9 cellular contexts compared by ENCODE assay signal in the genomic region with DNA sequence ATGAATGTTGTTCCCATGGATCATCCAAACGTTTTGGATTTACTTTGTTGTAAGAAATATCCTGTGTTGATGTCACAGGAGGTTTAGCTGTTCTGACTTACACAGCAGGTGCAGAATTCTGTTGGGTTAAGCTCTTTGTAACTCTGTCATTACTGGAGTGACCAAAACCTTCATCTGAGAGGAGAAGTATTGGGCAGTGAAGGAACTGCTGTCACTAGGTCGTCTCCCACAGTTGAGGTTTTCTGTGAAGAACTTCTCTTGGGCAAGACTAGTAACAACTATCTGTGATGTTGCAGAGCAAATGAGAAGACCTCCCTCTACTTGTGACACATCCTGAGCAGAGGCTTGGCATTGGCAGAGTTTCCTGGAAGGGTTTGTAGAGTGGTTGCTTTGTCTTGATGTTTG. TPM values are rescaled to one million over a fixed set of nuclear protein-coding genes. Genes with fewer than 3 reads are reported as not detected.
DNase-seq lines count a peak whose midpoint lies in the region; ATAC-seq and TF ChIP-seq lines count a peak whose summit lies in the region.
"Had no signal": no experiment of that assay in that cellular context is flagged by ENCODE, and none has a peak within 500 bp of the region (broad histone marks: within the 10 kb centered on the region; RNA-seq: fewer than 3 reads in every experiment).

No MANE protein-coding gene starts in this region.

- no peak overlapping the region for H3K4me2 ChIP-seq in DND-41 (ENCODE audit: insufficient read depth, low read length)

- DNase-seq in DND-41 (peak; percentile 11), NAMALWA (ENCODE audit: low spot score) (peak; percentile 22), psoas muscle (no peak), mesenteric fat pad (ENCODE audit: low spot score) (no peak), lower leg skin (ENCODE audit: low spot score in 2 of 2) (no peak)
- no peak for DNase-seq in CD4-positive, alpha-beta T cell
- DNase-seq: NCI-H1436 treated with DMSO at 0.1 percent for 48 hours had no signal

- no peak overlapping the region for H3K27ac Mint-ChIP-seq in CD4-positive, alpha-beta T cell

- TF ChIP-seq CTCF in DND-41 (IDR thresholded peaks at IDR 0.05; ENCODE audit: borderline replicate concordance, extremely low read depth, low read length, poor library complexity, severe bottlenecking) (no peak), psoas muscle (IDR thresholded peaks at IDR 0.05) (no peak), lower leg skin (IDR thresholded peaks at IDR 0.05) (no peak)
- no peak for TF ChIP-seq CTCF in CD4-positive, alpha-beta T cell (IDR thresholded peaks at IDR 0.05)

- no peak for TF ChIP-seq POLR2A in lower leg skin (IDR thresholded peaks at IDR 0.05)

- H3K4me3 ChIP-seq in DND-41 (ENCODE audit: low read depth in 1 of 2, low read length in 2 of 2) (no peak overlapping the region), endocrine pancreas (ENCODE audit: control insufficient read depth, insufficient read depth, low read length) (peak overlapping the region; percentile 40), psoas muscle (peak overlapping the region; percentile 85), lower leg skin (ENCODE audit: low read depth, poor library complexity, severe bottlenecking) (no peak overlapping the region)

- H2AFZ ChIP-seq in DND-41 (ENCODE audit: low read depth, low read length): no peak overlapping the region

- peaks cover 22% of the 10 kb centered on the region for H3K4me1 Mint-ChIP-seq in CD4-positive, alpha-beta T cell (ENCODE audit: low read depth)

- H3K36me3 ChIP-seq in DND-41 (ENCODE audit: insufficient read depth, low read length): no peaks in the 10 kb centered on the region; the same call in 1 of the 2 replicates
- H3K36me3 ChIP-seq in endocrine pancreas (ENCODE audit: control insufficient read depth, insufficient read depth, low read length): no peaks in the 10 kb centered on the region
- no peaks in the 10 kb centered on the region for H3K36me3 ChIP-seq in psoas muscle (ENCODE audit: insufficient read depth in 1 of 2, low read depth in 1 of 2)

- H3K9me3 Mint-ChIP-seq in CD4-positive, alpha-beta T cell: no peaks in the 10 kb centered on the region

- H3K79me2 ChIP-seq in DND-41 (ENCODE audit: insufficient read depth, low read length): no peaks in the 10 kb centered on the region

- no peaks in the 10 kb centered on the region for H3K27me3 ChIP-seq in DND-41 (ENCODE audit: insufficient read depth, low read length, poor library complexity)
- H3K27me3 ChIP-seq in endocrine pancreas (ENCODE audit: control insufficient read depth, insufficient read depth, low read length): no peaks in the 10 kb centered on the region
- no peaks in the 10 kb centered on the region for H3K27me3 ChIP-seq in psoas muscle (ENCODE audit: insufficient read depth in 3 of 3, low read length in 2 of 3)
- H3K27me3 ChIP-seq in CD4-positive, alpha-beta T cell (ENCODE audit: control insufficient read depth, insufficient read depth, low read length): peaks cover 77% of the 10 kb centered on the region

- H3K27me3 Mint-ChIP-seq in CD4-positive, alpha-beta T cell: peaks cover 74% of the 10 kb centered on the region

- intact Hi-C loops in psoas muscle (cut with DNase I) (loop anchor here in 1 of 2 donors (2.0 to 5.0 kb wide), 4 partner anchors 68 to 337 kb away; a partner anchor contains a TSS), lower leg skin (cut with DNase I; ENCODE audit: low total_unique reads) (no loop called here)
- intact Hi-C loops in CD4-positive, alpha-beta T cell (cut with DNase I, micrococcal nuclease): no loop called here

- no peak for ATAC-seq in DND-41 (ENCODE audit: insufficient read depth, low read depth)
- ATAC-seq in psoas muscle: peak in 3 of 4 donors; percentile 35 to 58 (median 53)
- ATAC-seq in GM21447 (IDR thresholded peaks at IDR 0.05; ENCODE audit: unreplicated experiment): no peak
- no peak for ATAC-seq in CD4-positive, alpha-beta T cell (ENCODE audit: poor library complexity)

- no peak overlapping the region for H3K27ac ChIP-seq in DND-41 (ENCODE audit: low read length)
- H3K27ac ChIP-seq in psoas muscle: peak overlapping the region; percentile 87
- no peak overlapping the region for H3K27ac ChIP-seq in CD4-positive, alpha-beta T cell (ENCODE audit: low read depth, low read length)

- H4K20me1 ChIP-seq in DND-41 (ENCODE audit: insufficient read depth, low read length): no peaks in the 10 kb centered on the region

- H3K9ac ChIP-seq in DND-41 (ENCODE audit: low read depth, low read length) (no peak overlapping the region), endocrine pancreas (ENCODE audit: control insufficient read depth, insufficient read depth, low read length) (no peak overlapping the region)

- no peak overlapping the region for H3K4me3 Mint-ChIP-seq in CD4-positive, alpha-beta T cell

- H3K36me3 Mint-ChIP-seq in CD4-positive, alpha-beta T cell (ENCODE audit: low read depth): no peaks in the 10 kb centered on the region

- CTCF ChIA-PET in CD4-positive, alpha-beta T cell (lab: Charles Lee): no interaction called here

- H3K4me1 ChIP-seq in DND-41 (ENCODE audit: insufficient read depth, low read length) (peaks cover 24% of the 10 kb centered on the region), endocrine pancreas (ENCODE audit: control insufficient read depth, insufficient read depth, low read length) (peaks cover 12% of the 10 kb centered on the region), psoas muscle (peaks cover 43% of the 10 kb centered on the region)

- no peaks in the 10 kb centered on the region for H3K9me3 ChIP-seq in DND-41 (ENCODE audit: insufficient read depth, low read length, severe bottlenecking)
- H3K9me3 ChIP-seq in endocrine pancreas (ENCODE audit: control insufficient read depth, low read length): no peaks in the 10 kb centered on the region
- no peaks in the 10 kb centered on the region for H3K9me3 ChIP-seq in psoas muscle
- no peaks in the 10 kb centered on the region for H3K9me3 ChIP-seq in CD4-positive, alpha-beta T cell (ENCODE audit: control insufficient read depth, low read length)

- POLR2A ChIA-PET in CD4-positive, alpha-beta T cell (lab: Charles Lee): interaction anchor here (0.5 kb wide), 1 partner anchor 13 kb away, joined by 3 read pairs; no protein-coding TSS in a partner anchor

- 0 to 7% (median 4%) methylated on average over 2 of the region's 2 CpGs for WGBS in psoas muscle, 3 donors
- 13% methylated on average over 2 of the region's 2 CpGs for WGBS in lower leg skin, 2 donors

RNA-seq across cellular contexts. Expression of gene SPTBN1, which starts 2.9 kb away (rescaled TPM):
- total RNA-seq in psoas muscle (100 to 1,000 TPM in 1 of 4 donors, 10 to 100 TPM in 3; 87.8 to 180 (median 96.2) TPM), mesenteric fat pad (776 TPM), lower leg skin (100 to 1,000 TPM; 132 to 239 (median 195) TPM)
- 10 to 100 TPM; 22.9 to 56.1 (median 32.9) TPM for polyA plus RNA-seq in psoas muscle
- total RNA-seq in CD4-positive, alpha-beta T cell: 100 to 1,000 TPM; 156 to 166 TPM

Comparison
In these comparisons a context has a peak if more than half of its experiments do, and no peak if none do; other contexts are left out.
1. ATAC-seq: peak in psoas muscle (3 of 4); none in DND-41 (single experiment), GM21447 (single experiment) and CD4-positive, alpha-beta T cell (single experiment).
2. DNase-seq: peak in DND-41 (single experiment) and NAMALWA (single experiment); none in psoas muscle (0 of 2), mesenteric fat pad (single experiment), CD4-positive, alpha-beta T cell (0 of 10) and lower leg skin (0 of 2).
3. H3K4me3 ChIP-seq: peak in endocrine pancreas (single experiment) and psoas muscle (single experiment); none in DND-41 (0 of 2) and lower leg skin (single experiment).